Comparison of ENCODE assay signal across 1 cellular context in genomic region chr11:27358306-27358705, GRCh38.
TF ChIP-seq lines count a peak whose summit lies in the region.

No MANE protein-coding gene starts in this region.

TF ChIP-seq in K562, 482 proteins besides CTCF, POLR2A, EP300 and RAD21 (continued from another document):
- TF ChIP-seq DEAF1 (CRISPR knock-in tag; IDR thresholded peaks at IDR 0.05) = no peak
